In genomic region chr17:48548687-48549621, GRCh38 we compare ENCODE assay signal across 13 cellular contexts. TPM values are rescaled to one million over a fixed set of nuclear protein-coding genes. Genes with fewer than 3 reads are reported as not detected.
DNase-seq lines count a peak whose midpoint lies in the region; ATAC-seq, FAIRE-seq and TF ChIP-seq lines count a peak whose summit lies in the region.
"Had no signal": no experiment of that assay in that cellular context is flagged by ENCODE, and none has a peak within 500 bp of the region (broad histone marks: within the 10 kb centered on the region; RNA-seq: fewer than 3 reads in every experiment).

No MANE protein-coding gene starts in this region.

- intact Hi-C loops in kidney (cut with DNase I) = no loop called here

- no peak overlapping the region for H3K4me3 ChIP-seq in kidney (ENCODE audit: low read length in 2 of 2)
- H3K4me3 ChIP-seq in subcutaneous abdominal adipose tissue (ENCODE audit: low read depth in 1 of 5, low read length in 5 of 5) = peak overlapping the region in 1 of 5 donors; percentile 38

- H3K4me1 ChIP-seq in kidney (ENCODE audit: control insufficient read depth in 1 of 2, insufficient read depth in 1 of 2, low read depth in 1 of 2, low read length in 2 of 2) (peaks cover 27% of the 10 kb centered on the region in 2 donors), subcutaneous abdominal adipose tissue (ENCODE audit: control insufficient read depth in 5 of 5, insufficient read depth in 5 of 5, low read length in 5 of 5) (peaks cover 16 to 64% (median 55%) of the 10 kb centered on the region in 5 donors)

- no peak for TF ChIP-seq CTCF in kidney (IDR thresholded peaks at IDR 0.05; ENCODE audit: borderline replicate concordance, extremely low read depth, insufficient read depth)

- H3K9me3 Mint-ChIP-seq in activated CD8-positive, alpha-beta memory T cell treated with anti-CD3 and anti-CD28 coated beads, Interleukin-2, amount 10 ng/mL, durations not matched to agents 7 days and 5 days (ENCODE audit: low read depth) = no peaks in the 10 kb centered on the region
- H3K9me3 Mint-ChIP-seq in activated naive CD8-positive, alpha-beta T cell treated with anti-CD3 and anti-CD28 coated beads for 36 hours = no peaks in the 10 kb centered on the region

- H3K9me3 ChIP-seq in kidney (ENCODE audit: control insufficient read depth in 1 of 2, low read length in 2 of 2) (no peaks in the 10 kb centered on the region), subcutaneous abdominal adipose tissue (ENCODE audit: control insufficient read depth in 5 of 5, low read length in 5 of 5) (no peaks in the 10 kb centered on the region)

- peak overlapping the region; percentile 75 for H3K27ac Mint-ChIP-seq in activated CD8-positive, alpha-beta memory T cell treated with anti-CD3 and anti-CD28 coated beads, Interleukin-2, amount 10 ng/mL, durations not matched to agents 7 days and 5 days
- peak overlapping the region; percentile 81 for H3K27ac Mint-ChIP-seq in activated naive CD8-positive, alpha-beta T cell treated with anti-CD3 and anti-CD28 coated beads for 36 hours

- no peaks in the 10 kb centered on the region for H3K27me3 ChIP-seq in subcutaneous abdominal adipose tissue (ENCODE audit: control insufficient read depth in 5 of 5, insufficient read depth in 4 of 5, low read length in 5 of 5)

- peaks cover 0 to 3% of the 10 kb centered on the region in 2 donors for H3K36me3 ChIP-seq in kidney (ENCODE audit: control insufficient read depth in 1 of 2, insufficient read depth in 2 of 2, low read length in 2 of 2)
- peaks cover 0 to 26% (median 20%) of the 10 kb centered on the region in 5 donors for H3K36me3 ChIP-seq in subcutaneous abdominal adipose tissue (ENCODE audit: control insufficient read depth in 5 of 5, insufficient read depth in 5 of 5, low read length in 5 of 5)

- FAIRE-seq in kidney (lab: Jason Lieb, UNC) (no peak), HTR-8/SVneo (lab: Jason Lieb, UNC) (no peak)

- H3K27ac ChIP-seq in kidney (ENCODE audit: low read depth in 2 of 2, low read length in 2 of 2) (peak overlapping the region; percentile 67 to 87), subcutaneous abdominal adipose tissue (ENCODE audit: low read depth, low read length) (peak overlapping the region; percentile 95)

- no peak for DNase-seq in activated CD8-positive, alpha-beta memory T cell treated with anti-CD3 and anti-CD28 coated beads, Interleukin-2, amount 10 ng/mL, durations not matched to agents 7 days and 5 days
- DNase-seq in activated CD8-positive, alpha-beta memory T cell treated with anti-CD3 and anti-CD28 coated beads for 24 hours = no peak
- no peak for DNase-seq in activated naive CD8-positive, alpha-beta T cell treated with anti-CD3 and anti-CD28 coated beads for 36 hours
- DNase-seq in kidney (no peak), HTR-8/SVneo (ENCODE audit: insufficient read length, low spot score) (no peak), KG1 (lab: John Stamatoyannopoulos, UW) (no peak)
- DNase-seq: NCI-H524 had no signal

- CTCF ChIA-PET in activated CD8-positive, alpha-beta memory T cell treated with anti-CD3 and anti-CD28 coated beads, Interleukin-2, amount 10 ng/mL, durations not matched to agents 7 days and 5 days (lab: Charles Lee) = interaction anchor here (0.8 to 3.0 kb wide), 2 partner anchors 30 to 56 kb away, joined by 3 to 17 read pairs; no protein-coding TSS in a partner anchor

- peaks cover 10% of the 10 kb centered on the region for H3K36me3 Mint-ChIP-seq in activated CD8-positive, alpha-beta memory T cell treated with anti-CD3 and anti-CD28 coated beads, Interleukin-2, amount 10 ng/mL, durations not matched to agents 7 days and 5 days
- H3K36me3 Mint-ChIP-seq in activated naive CD8-positive, alpha-beta T cell treated with anti-CD3 and anti-CD28 coated beads for 36 hours = no peaks in the 10 kb centered on the region

- no peak for ATAC-seq in activated CD8-positive, alpha-beta memory T cell treated with anti-CD3 and anti-CD28 coated beads, Interleukin-2, amount 10 ng/mL, durations not matched to agents 7 days and 5 days
- no peak for ATAC-seq in HG02885 (IDR thresholded peaks at IDR 0.05; ENCODE audit: poor library complexity, unreplicated experiment)
- ATAC-seq: esophagus mucosa had no signal

- no peak overlapping the region for H3K4me3 Mint-ChIP-seq in activated CD8-positive, alpha-beta memory T cell treated with anti-CD3 and anti-CD28 coated beads, Interleukin-2, amount 10 ng/mL, durations not matched to agents 7 days and 5 days
- H3K4me3 Mint-ChIP-seq in activated naive CD8-positive, alpha-beta T cell treated with anti-CD3 and anti-CD28 coated beads for 36 hours = no peak overlapping the region

- H3K27me3 Mint-ChIP-seq in activated CD8-positive, alpha-beta memory T cell treated with anti-CD3 and anti-CD28 coated beads, Interleukin-2, amount 10 ng/mL, durations not matched to agents 7 days and 5 days = peaks cover 4% of the 10 kb centered on the region
- peaks cover 5% of the 10 kb centered on the region for H3K27me3 Mint-ChIP-seq in activated naive CD8-positive, alpha-beta T cell treated with anti-CD3 and anti-CD28 coated beads for 36 hours

- H3K9ac ChIP-seq in kidney (ENCODE audit: low read length in 2 of 2) (peak overlapping the region; percentile 22 to 69), subcutaneous abdominal adipose tissue (ENCODE audit: low read length in 5 of 5) (peak overlapping the region in 3 of 5 donors; percentile 30 to 67 (median 58))

- peaks cover 31% of the 10 kb centered on the region for H3K4me1 Mint-ChIP-seq in activated CD8-positive, alpha-beta memory T cell treated with anti-CD3 and anti-CD28 coated beads, Interleukin-2, amount 10 ng/mL, durations not matched to agents 7 days and 5 days
- peaks cover 34% of the 10 kb centered on the region for H3K4me1 Mint-ChIP-seq in activated naive CD8-positive, alpha-beta T cell treated with anti-CD3 and anti-CD28 coated beads for 36 hours

RNA-seq across cellular contexts. Expression of gene HOXB2, which starts 4.0 kb away (rescaled TPM):
- total RNA-seq in activated CD8-positive, alpha-beta memory T cell treated with anti-CD3 and anti-CD28 coated beads, Interleukin-2, amount 10 ng/mL, durations not matched to agents 7 days and 5 days = 10 to 100 TPM; 17.2 to 17.5 TPM
- total RNA-seq in activated naive CD8-positive, alpha-beta T cell treated with anti-CD3 and anti-CD28 coated beads for 36 hours = 1 to 10 TPM; 7.4 to 7.7 TPM
- total RNA-seq in kidney = 61.9 TPM
- polyA plus RNA-seq in kidney (ENCODE audit: insufficient read depth, low read depth, low replicate concordance) = 30.7 TPM
- total RNA-seq: temporal lobe had no signal

RNA-seq across cellular contexts. Expression of gene HOXB1, which starts 18.1 kb away (rescaled TPM):
- total RNA-seq in activated CD8-positive, alpha-beta memory T cell treated with anti-CD3 and anti-CD28 coated beads, Interleukin-2, amount 10 ng/mL, durations not matched to agents 7 days and 5 days = not detected
- not detected for total RNA-seq in activated naive CD8-positive, alpha-beta T cell treated with anti-CD3 and anti-CD28 coated beads for 36 hours
- total RNA-seq in kidney = not detected
- polyA plus RNA-seq in kidney (ENCODE audit: insufficient read depth, low read depth, low replicate concordance) = not detected
- total RNA-seq: lung microvascular endothelial cell; T-helper 2 cell treated with Interferon-gamma antibody and Interleukin-4, amounts not matched to agents 100 ng/mL and 5 ng/mL, for 36 hours; temporal lobe had no signal

RNA-seq across cellular contexts. Expression of gene HOXB4, which starts 29.2 kb away (rescaled TPM):
- 1 to 10 TPM; 7.8 TPM for total RNA-seq in activated CD8-positive, alpha-beta memory T cell treated with anti-CD3 and anti-CD28 coated beads, Interleukin-2, amount 10 ng/mL, durations not matched to agents 7 days and 5 days
- total RNA-seq in activated naive CD8-positive, alpha-beta T cell treated with anti-CD3 and anti-CD28 coated beads for 36 hours = 1 to 10 TPM; 1.3 to 1.9 TPM
- total RNA-seq in kidney = 22.6 TPM
- 4.4 TPM for polyA plus RNA-seq in kidney (ENCODE audit: insufficient read depth, low read depth, low replicate concordance)
- total RNA-seq: temporal lobe had no signal

RNA-seq across cellular contexts. Expression of gene HOXB3, which starts 41.1 kb away (rescaled TPM):
- total RNA-seq in activated CD8-positive, alpha-beta memory T cell treated with anti-CD3 and anti-CD28 coated beads, Interleukin-2, amount 10 ng/mL, durations not matched to agents 7 days and 5 days = 10 to 100 TPM; 11.9 to 12.9 TPM
- total RNA-seq in activated naive CD8-positive, alpha-beta T cell treated with anti-CD3 and anti-CD28 coated beads for 36 hours = 1 to 10 TPM; 1.4 to 2.0 TPM
- 99.0 TPM for total RNA-seq in kidney
- 12.1 TPM for polyA plus RNA-seq in kidney (ENCODE audit: insufficient read depth, low read depth, low replicate concordance)
- total RNA-seq: temporal lobe had no signal

RNA-seq across cellular contexts. Expression of gene HOXB5, which starts 44.6 kb away (rescaled TPM):
- under 1 TPM in 1 of 2 experiments, not detected in 1; 0.16 TPM for total RNA-seq in activated CD8-positive, alpha-beta memory T cell treated with anti-CD3 and anti-CD28 coated beads, Interleukin-2, amount 10 ng/mL, durations not matched to agents 7 days and 5 days
- total RNA-seq in activated naive CD8-positive, alpha-beta T cell treated with anti-CD3 and anti-CD28 coated beads for 36 hours = not detected
- 27.0 TPM for total RNA-seq in kidney
- polyA plus RNA-seq in kidney (ENCODE audit: insufficient read depth, low read depth, low replicate concordance) = 12.3 TPM
- total RNA-seq: lung microvascular endothelial cell, temporal lobe had no signal
